Comparison of ENCODE assay signal across 1 cellular context in genomic region chr2:174395284-174395968, GRCh38.
A peak's percentile ranks its signal among the peaks of the same experiment; 100 is the strongest.
TF ChIP-seq lines count a peak whose summit lies in the region.

Gene SCRN3 (plus strand): TSS chr2:174395730. CDS start chr2:174398284, 2,554 bp downstream.

TF ChIP-seq in H1, 55 proteins besides CTCF, POLR2A, EP300 and RAD21:
- TF ChIP-seq ASH2L (IDR thresholded peaks at IDR 0.05; ENCODE audit: low read length): peak; percentile 89
- peak; percentile 28; the same call in 1 of the 2 replicates for TF ChIP-seq TBP (IDR thresholded peaks at IDR 0.05; ENCODE audit: low read depth, low read length)
- no peak for TF ChIP-seq ZNF274 (IDR thresholded peaks at IDR 0.05; ENCODE audit: borderline replicate concordance, extremely low read depth, low read length)
- peak; percentile 40 to 56; a peak in 2 of 4 replicates for TF ChIP-seq HDAC2 (IDR thresholded peaks at IDR 0.05; ENCODE audit: borderline replicate concordance in 1 of 2, low read depth in 2 of 2, low read length in 2 of 2)
- no peak for TF ChIP-seq CHD1 (IDR thresholded peaks at IDR 0.05; ENCODE audit: low read depth, low read length)
- peak; percentile 55; the same call in 1 of the 2 replicates for TF ChIP-seq POLR2AphosphoS5 (IDR thresholded peaks at IDR 0.05; ENCODE audit: low read depth, low read length)
- TF ChIP-seq YY1 (IDR thresholded peaks at IDR 0.05; ENCODE audit: low read depth, low read length): 0 out of 2 replicates have a peak, but pooled peaks have one; percentile 42
- peak; percentile 74 for TF ChIP-seq PHF8 (conservative IDR thresholded peaks at IDR 0.05; ENCODE audit: low read depth, low read length)
- TF ChIP-seq TAF1 (IDR thresholded peaks at IDR 0.05; ENCODE audit: low read depth, low read length): peak; percentile 72
- TF ChIP-seq KDM1A (IDR thresholded peaks at IDR 0.05; ENCODE audit: borderline replicate concordance, low read length): no peak
- no peak for TF ChIP-seq POU5F1 (IDR thresholded peaks at IDR 0.05; ENCODE audit: low read depth, low read length)
- 0 out of 2 replicates have a peak, but pooled peaks have one; percentile 74 for TF ChIP-seq TCF12 (IDR thresholded peaks at IDR 0.05; ENCODE audit: low read depth, low read length)
- no peak for TF ChIP-seq JUN (IDR thresholded peaks at IDR 0.05; ENCODE audit: low read depth, low read length)
- no peak for TF ChIP-seq RXRA (IDR thresholded peaks at IDR 0.05; ENCODE audit: insufficient read depth, low read depth, low read length)
- TF ChIP-seq TAF7 (optimal IDR thresholded peaks at IDR 0.05; ENCODE audit: borderline replicate concordance, low read depth, low read length): peak; percentile 49
- TF ChIP-seq TEAD4 (IDR thresholded peaks at IDR 0.05; ENCODE audit: low read depth, low read length): peak; percentile 44; the same call in 1 of the 2 replicates
- TF ChIP-seq SP4 (IDR thresholded peaks at IDR 0.05; ENCODE audit: low read length): no peak
- TF ChIP-seq USF2 (IDR thresholded peaks at IDR 0.05; ENCODE audit: low read length): no peak
- no peak; the same call in 1 of the 2 replicates for TF ChIP-seq CHD2 (IDR thresholded peaks at IDR 0.05; ENCODE audit: low read length)
- peak; percentile 82 for TF ChIP-seq CREB1 (IDR thresholded peaks at IDR 0.05)
- peak; percentile 52 for TF ChIP-seq CTBP2 (IDR thresholded peaks at IDR 0.05; ENCODE audit: borderline replicate concordance, insufficient read depth, insufficient read length, low read length)
- TF ChIP-seq ATF3 (IDR thresholded peaks at IDR 0.05; ENCODE audit: insufficient read depth, low read depth, low read length): no peak
- TF ChIP-seq BCL11A (IDR thresholded peaks at IDR 0.05; ENCODE audit: low read depth in 2 of 2, low read length in 2 of 2): no peak
- TF ChIP-seq SIRT6 (IDR thresholded peaks at IDR 0.05; ENCODE audit: low read length): no peak
- peak; percentile 98 for TF ChIP-seq SIN3A (conservative IDR thresholded peaks at IDR 0.05 in 1 of 2, IDR thresholded peaks at IDR 0.05 in 1 of 2; ENCODE audit: low read depth in 1 of 2, low read length in 2 of 2)
- no peak for TF ChIP-seq CHD7 (IDR thresholded peaks at IDR 0.05; ENCODE audit: insufficient replicate concordance, low read length)
- peak; percentile 72 for TF ChIP-seq MAX (IDR thresholded peaks at IDR 0.05)
- TF ChIP-seq RBBP5 (IDR thresholded peaks at IDR 0.05; ENCODE audit: borderline replicate concordance, low read depth, low read length): peak; percentile 61; the same call in 1 of the 2 replicates
- peak; percentile 78; the same call in 1 of the 2 replicates for TF ChIP-seq EGR1 (IDR thresholded peaks at IDR 0.05; ENCODE audit: borderline replicate concordance, low read depth, low read length)
- TF ChIP-seq SAP30 (IDR thresholded peaks at IDR 0.05; ENCODE audit: insufficient read depth, insufficient replicate concordance, low read length): peak; percentile 89
- TF ChIP-seq GABPA (IDR thresholded peaks at IDR 0.05; ENCODE audit: borderline replicate concordance, insufficient read depth, low read length): peak; percentile 92
TF ChIP-seq in H1: peak in this region for 18.
